1 cellular context compared by ENCODE assay signal in the genomic region with DNA sequence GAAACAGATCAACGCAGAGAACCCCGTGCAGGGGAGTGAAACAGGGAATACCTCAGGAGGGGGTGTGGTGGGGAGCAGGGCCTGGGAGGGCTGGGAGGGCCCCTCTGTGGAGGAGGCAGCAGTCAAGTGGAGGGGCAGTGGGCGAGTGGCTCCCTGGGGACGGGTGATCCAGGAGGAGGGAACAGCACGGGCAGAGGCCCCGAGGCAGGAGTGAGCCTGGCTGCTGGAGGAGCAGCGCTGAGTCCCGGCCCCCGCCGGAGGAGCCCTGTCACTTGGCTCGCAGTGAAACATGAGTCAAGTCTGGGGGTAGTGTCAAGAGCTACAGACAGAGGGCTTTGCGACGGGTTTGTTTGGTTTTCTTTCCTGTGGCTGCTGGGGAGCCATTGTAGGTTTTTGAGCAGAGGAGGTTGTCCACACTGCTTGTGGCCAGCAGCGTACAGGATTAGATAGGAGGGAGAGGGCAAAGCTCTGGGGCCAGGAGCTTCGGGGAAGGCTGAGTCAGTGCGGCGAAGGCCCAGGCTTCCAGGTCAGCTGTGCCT.
TF ChIP-seq lines count a peak whose summit lies in the region.

No MANE protein-coding gene starts in this region.

TF ChIP-seq in GM12878, 131 proteins besides CTCF, POLR2A, EP300 and RAD21 (continued from another document and continues in another):
- TF ChIP-seq, protein P1, sequence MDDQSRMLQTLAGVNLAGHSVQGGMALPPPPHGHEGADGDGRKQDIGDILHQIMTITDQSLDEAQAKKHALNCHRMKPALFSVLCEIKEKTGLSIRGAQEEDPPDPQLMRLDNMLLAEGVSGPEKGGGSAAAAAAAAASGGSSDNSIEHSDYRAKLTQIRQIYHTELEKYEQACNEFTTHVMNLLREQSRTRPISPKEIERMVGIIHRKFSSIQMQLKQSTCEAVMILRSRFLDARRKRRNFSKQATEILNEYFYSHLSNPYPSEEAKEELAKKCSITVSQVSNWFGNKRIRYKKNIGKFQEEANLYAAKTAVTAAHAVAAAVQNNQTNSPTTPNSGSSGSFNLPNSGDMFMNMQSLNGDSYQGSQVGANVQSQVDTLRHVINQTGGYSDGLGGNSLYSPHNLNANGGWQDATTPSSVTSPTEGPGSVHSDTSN (IDR thresholded peaks at IDR 0.05; ENCODE audit: insufficient replicate concordance, low read depth, low read length): peak; percentile 6
- TF ChIP-seq NRF1 (conservative IDR thresholded peaks at IDR 0.05; ENCODE audit: low read depth, low read length): no peak
- TF ChIP-seq ZNF24 (IDR thresholded peaks at IDR 0.05): no peak
- TF ChIP-seq PAX5 (IDR thresholded peaks at IDR 0.05; ENCODE audit: borderline replicate concordance, low read depth, low read length): no peak
- TF ChIP-seq ZNF217 (IDR thresholded peaks at IDR 0.05): no peak
- no peak for TF ChIP-seq STAT1 (conservative IDR thresholded peaks at IDR 0.05)
- TF ChIP-seq CBX5 (IDR thresholded peaks at IDR 0.05; ENCODE audit: low read depth): no peak
- TF ChIP-seq, protein P2, sequence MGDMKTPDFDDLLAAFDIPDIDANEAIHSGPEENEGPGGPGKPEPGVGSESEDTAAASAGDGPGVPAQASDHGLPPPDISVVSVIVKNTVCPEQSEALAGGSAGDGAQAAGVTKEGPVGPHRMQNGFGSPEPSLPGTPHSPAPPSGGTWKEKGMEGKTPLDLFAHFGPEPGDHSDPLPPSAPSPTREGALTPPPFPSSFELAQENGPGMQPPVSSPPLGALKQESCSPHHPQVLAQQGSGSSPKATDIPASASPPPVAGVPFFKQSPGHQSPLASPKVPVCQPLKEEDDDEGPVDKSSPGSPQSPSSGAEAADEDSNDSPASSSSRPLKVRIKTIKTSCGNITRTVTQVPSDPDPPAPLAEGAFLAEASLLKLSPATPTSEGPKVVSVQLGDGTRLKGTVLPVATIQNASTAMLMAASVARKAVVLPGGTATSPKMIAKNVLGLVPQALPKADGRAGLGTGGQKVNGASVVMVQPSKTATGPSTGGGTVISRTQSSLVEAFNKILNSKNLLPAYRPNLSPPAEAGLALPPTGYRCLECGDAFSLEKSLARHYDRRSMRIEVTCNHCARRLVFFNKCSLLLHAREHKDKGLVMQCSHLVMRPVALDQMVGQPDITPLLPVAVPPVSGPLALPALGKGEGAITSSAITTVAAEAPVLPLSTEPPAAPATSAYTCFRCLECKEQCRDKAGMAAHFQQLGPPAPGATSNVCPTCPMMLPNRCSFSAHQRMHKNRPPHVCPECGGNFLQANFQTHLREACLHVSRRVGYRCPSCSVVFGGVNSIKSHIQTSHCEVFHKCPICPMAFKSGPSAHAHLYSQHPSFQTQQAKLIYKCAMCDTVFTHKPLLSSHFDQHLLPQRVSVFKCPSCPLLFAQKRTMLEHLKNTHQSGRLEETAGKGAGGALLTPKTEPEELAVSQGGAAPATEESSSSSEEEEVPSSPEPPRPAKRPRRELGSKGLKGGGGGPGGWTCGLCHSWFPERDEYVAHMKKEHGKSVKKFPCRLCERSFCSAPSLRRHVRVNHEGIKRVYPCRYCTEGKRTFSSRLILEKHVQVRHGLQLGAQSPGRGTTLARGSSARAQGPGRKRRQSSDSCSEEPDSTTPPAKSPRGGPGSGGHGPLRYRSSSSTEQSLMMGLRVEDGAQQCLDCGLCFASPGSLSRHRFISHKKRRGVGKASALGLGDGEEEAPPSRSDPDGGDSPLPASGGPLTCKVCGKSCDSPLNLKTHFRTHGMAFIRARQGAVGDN (IDR thresholded peaks at IDR 0.05): 0 out of 2 replicates have a peak, but pooled peaks have one; percentile 10
- TF ChIP-seq, protein P3, sequence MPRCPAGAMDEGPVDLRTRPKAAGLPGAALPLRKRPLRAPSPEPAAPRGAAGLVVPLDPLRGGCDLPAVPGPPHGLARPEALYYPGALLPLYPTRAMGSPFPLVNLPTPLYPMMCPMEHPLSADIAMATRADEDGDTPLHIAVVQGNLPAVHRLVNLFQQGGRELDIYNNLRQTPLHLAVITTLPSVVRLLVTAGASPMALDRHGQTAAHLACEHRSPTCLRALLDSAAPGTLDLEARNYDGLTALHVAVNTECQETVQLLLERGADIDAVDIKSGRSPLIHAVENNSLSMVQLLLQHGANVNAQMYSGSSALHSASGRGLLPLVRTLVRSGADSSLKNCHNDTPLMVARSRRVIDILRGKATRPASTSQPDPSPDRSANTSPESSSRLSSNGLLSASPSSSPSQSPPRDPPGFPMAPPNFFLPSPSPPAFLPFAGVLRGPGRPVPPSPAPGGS (IDR thresholded peaks at IDR 0.05; ENCODE audit: borderline replicate concordance, insufficient read depth, low read depth, low read length, poor library complexity, severe bottlenecking): no peak
- TF ChIP-seq SIX5 (IDR thresholded peaks at IDR 0.05; ENCODE audit: low read depth, low read length, severe bottlenecking): no peak
- no peak for TF ChIP-seq ZBED1 (IDR thresholded peaks at IDR 0.05; ENCODE audit: borderline replicate concordance)
- TF ChIP-seq, protein P4, sequence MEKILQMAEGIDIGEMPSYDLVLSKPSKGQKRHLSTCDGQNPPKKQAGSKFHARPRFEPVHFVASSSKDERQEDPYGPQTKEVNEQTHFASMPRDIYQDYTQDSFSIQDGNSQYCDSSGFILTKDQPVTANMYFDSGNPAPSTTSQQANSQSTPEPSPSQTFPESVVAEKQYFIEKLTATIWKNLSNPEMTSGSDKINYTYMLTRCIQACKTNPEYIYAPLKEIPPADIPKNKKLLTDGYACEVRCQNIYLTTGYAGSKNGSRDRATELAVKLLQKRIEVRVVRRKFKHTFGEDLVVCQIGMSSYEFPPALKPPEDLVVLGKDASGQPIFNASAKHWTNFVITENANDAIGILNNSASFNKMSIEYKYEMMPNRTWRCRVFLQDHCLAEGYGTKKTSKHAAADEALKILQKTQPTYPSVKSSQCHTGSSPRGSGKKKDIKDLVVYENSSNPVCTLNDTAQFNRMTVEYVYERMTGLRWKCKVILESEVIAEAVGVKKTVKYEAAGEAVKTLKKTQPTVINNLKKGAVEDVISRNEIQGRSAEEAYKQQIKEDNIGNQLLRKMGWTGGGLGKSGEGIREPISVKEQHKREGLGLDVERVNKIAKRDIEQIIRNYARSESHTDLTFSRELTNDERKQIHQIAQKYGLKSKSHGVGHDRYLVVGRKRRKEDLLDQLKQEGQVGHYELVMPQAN (conservative IDR thresholded peaks at IDR 0.05): no peak
- TF ChIP-seq, protein P5, sequence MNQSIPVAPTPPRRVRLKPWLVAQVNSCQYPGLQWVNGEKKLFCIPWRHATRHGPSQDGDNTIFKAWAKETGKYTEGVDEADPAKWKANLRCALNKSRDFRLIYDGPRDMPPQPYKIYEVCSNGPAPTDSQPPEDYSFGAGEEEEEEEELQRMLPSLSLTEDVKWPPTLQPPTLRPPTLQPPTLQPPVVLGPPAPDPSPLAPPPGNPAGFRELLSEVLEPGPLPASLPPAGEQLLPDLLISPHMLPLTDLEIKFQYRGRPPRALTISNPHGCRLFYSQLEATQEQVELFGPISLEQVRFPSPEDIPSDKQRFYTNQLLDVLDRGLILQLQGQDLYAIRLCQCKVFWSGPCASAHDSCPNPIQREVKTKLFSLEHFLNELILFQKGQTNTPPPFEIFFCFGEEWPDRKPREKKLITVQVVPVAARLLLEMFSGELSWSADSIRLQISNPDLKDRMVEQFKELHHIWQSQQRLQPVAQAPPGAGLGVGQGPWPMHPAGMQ (IDR thresholded peaks at IDR 0.05; ENCODE audit: borderline replicate concordance): no peak
- TF ChIP-seq JUNB (IDR thresholded peaks at IDR 0.05): no peak
- TF ChIP-seq SMAD5 (IDR thresholded peaks at IDR 0.05; ENCODE audit: low read depth): no peak; the same call in 1 of the 2 replicates
- no peak for TF ChIP-seq MYB (IDR thresholded peaks at IDR 0.05; ENCODE audit: borderline replicate concordance, low read depth, low read length)
- no peak for TF ChIP-seq IKZF1 (conservative IDR thresholded peaks at IDR 0.05)
- no peak for TF ChIP-seq DPF2 (IDR thresholded peaks at IDR 0.05)
- TF ChIP-seq CHD2 (IDR thresholded peaks at IDR 0.05; ENCODE audit: borderline replicate concordance, low read depth, low read length): no peak
- TF ChIP-seq TCF12 (IDR thresholded peaks at IDR 0.05; ENCODE audit: low read depth, low read length): no peak
- TF ChIP-seq GATAD2B (conservative IDR thresholded peaks at IDR 0.05; ENCODE audit: low read depth): no peak
- 0 out of 2 replicates have a peak, but pooled peaks have one; percentile 3 for TF ChIP-seq JUND (IDR thresholded peaks at IDR 0.05; ENCODE audit: low read depth, low read length)
- TF ChIP-seq, protein P6, sequence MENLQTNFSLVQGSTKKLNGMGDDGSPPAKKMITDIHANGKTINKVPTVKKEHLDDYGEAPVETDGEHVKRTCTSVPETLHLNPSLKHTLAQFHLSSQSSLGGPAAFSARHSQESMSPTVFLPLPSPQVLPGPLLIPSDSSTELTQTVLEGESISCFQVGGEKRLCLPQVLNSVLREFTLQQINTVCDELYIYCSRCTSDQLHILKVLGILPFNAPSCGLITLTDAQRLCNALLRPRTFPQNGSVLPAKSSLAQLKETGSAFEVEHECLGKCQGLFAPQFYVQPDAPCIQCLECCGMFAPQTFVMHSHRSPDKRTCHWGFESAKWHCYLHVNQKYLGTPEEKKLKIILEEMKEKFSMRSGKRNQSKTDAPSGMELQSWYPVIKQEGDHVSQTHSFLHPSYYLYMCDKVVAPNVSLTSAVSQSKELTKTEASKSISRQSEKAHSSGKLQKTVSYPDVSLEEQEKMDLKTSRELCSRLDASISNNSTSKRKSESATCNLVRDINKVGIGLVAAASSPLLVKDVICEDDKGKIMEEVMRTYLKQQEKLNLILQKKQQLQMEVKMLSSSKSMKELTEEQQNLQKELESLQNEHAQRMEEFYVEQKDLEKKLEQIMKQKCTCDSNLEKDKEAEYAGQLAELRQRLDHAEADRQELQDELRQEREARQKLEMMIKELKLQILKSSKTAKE (IDR thresholded peaks at IDR 0.05; ENCODE audit: low read depth, poor library complexity, severe bottlenecking): no peak
- no peak for TF ChIP-seq NFXL1 (IDR thresholded peaks at IDR 0.05; ENCODE audit: borderline replicate concordance)
- TF ChIP-seq BHLHE40 (IDR thresholded peaks at IDR 0.05; ENCODE audit: borderline replicate concordance in 1 of 2, low read depth in 2 of 2, low read length in 1 of 2): no peak
- no peak for TF ChIP-seq FOXK2 (IDR thresholded peaks at IDR 0.05)
- no peak for TF ChIP-seq BACH1 (IDR thresholded peaks at IDR 0.05; ENCODE audit: borderline replicate concordance)
- no peak for TF ChIP-seq ETV6 (conservative IDR thresholded peaks at IDR 0.05 in 1 of 2, IDR thresholded peaks at IDR 0.05 in 1 of 2; ENCODE audit: borderline replicate concordance in 1 of 2, low read depth in 1 of 2)
- TF ChIP-seq HDGF (IDR thresholded peaks at IDR 0.05): no peak
- TF ChIP-seq EGR1 (IDR thresholded peaks at IDR 0.05; ENCODE audit: borderline replicate concordance in 1 of 2, low read depth in 2 of 2, low read length in 2 of 2): peak in 1 of 2 experiments; percentile 21; a peak in 1 of 3 replicates
- no peak for TF ChIP-seq CHD1 (IDR thresholded peaks at IDR 0.05; ENCODE audit: low read depth, low read length)
- TF ChIP-seq EZH2 (IDR thresholded peaks at IDR 0.05; ENCODE audit: borderline replicate concordance, control insufficient read depth, low read depth, low read length): no peak
- TF ChIP-seq, protein P7, sequence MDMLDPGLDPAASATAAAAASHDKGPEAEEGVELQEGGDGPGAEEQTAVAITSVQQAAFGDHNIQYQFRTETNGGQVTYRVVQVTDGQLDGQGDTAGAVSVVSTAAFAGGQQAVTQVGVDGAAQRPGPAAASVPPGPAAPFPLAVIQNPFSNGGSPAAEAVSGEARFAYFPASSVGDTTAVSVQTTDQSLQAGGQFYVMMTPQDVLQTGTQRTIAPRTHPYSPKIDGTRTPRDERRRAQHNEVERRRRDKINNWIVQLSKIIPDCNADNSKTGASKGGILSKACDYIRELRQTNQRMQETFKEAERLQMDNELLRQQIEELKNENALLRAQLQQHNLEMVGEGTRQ (IDR thresholded peaks at IDR 0.05; ENCODE audit: borderline replicate concordance, low read depth, low read length): no peak
- no peak for TF ChIP-seq KLF5 (IDR thresholded peaks at IDR 0.05; ENCODE audit: partially characterized antibody)
- no peak for TF ChIP-seq ZNF207 (IDR thresholded peaks at IDR 0.05; ENCODE audit: borderline replicate concordance)
- TF ChIP-seq MXI1 (IDR thresholded peaks at IDR 0.05; ENCODE audit: low read depth, low read length): no peak
- no peak for TF ChIP-seq RCOR1 (conservative IDR thresholded peaks at IDR 0.05; ENCODE audit: low read depth, low read length)
- TF ChIP-seq, protein P8, sequence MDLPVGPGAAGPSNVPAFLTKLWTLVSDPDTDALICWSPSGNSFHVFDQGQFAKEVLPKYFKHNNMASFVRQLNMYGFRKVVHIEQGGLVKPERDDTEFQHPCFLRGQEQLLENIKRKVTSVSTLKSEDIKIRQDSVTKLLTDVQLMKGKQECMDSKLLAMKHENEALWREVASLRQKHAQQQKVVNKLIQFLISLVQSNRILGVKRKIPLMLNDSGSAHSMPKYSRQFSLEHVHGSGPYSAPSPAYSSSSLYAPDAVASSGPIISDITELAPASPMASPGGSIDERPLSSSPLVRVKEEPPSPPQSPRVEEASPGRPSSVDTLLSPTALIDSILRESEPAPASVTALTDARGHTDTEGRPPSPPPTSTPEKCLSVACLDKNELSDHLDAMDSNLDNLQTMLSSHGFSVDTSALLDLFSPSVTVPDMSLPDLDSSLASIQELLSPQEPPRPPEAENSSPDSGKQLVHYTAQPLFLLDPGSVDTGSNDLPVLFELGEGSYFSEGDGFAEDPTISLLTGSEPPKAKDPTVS (IDR thresholded peaks at IDR 0.05; ENCODE audit: low read depth, low read length): no peak
- TF ChIP-seq RB1 (IDR thresholded peaks at IDR 0.05; ENCODE audit: borderline replicate concordance): no peak
- no peak for TF ChIP-seq SPI1 (IDR thresholded peaks at IDR 0.05; ENCODE audit: borderline replicate concordance, insufficient read depth, low read depth, low read length)
- TF ChIP-seq, protein P9, sequence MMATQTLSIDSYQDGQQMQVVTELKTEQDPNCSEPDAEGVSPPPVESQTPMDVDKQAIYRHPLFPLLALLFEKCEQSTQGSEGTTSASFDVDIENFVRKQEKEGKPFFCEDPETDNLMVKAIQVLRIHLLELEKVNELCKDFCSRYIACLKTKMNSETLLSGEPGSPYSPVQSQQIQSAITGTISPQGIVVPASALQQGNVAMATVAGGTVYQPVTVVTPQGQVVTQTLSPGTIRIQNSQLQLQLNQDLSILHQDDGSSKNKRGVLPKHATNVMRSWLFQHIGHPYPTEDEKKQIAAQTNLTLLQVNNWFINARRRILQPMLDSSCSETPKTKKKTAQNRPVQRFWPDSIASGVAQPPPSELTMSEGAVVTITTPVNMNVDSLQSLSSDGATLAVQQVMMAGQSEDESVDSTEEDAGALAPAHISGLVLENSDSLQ (IDR thresholded peaks at IDR 0.05): no peak
- no peak for TF ChIP-seq MEF2B (IDR thresholded peaks at IDR 0.05; ENCODE audit: partially characterized antibody, poor library complexity, severe bottlenecking)
- TF ChIP-seq RFX5 (IDR thresholded peaks at IDR 0.05; ENCODE audit: low read depth, low read length): 0 out of 2 replicates have a peak, but pooled peaks have one; percentile 14
- no peak for TF ChIP-seq YBX1 (IDR thresholded peaks at IDR 0.05)
- TF ChIP-seq BCL11A (IDR thresholded peaks at IDR 0.05; ENCODE audit: low read depth, low read length): no peak
- no peak for TF ChIP-seq GABPA (IDR thresholded peaks at IDR 0.05; ENCODE audit: low read depth)
- no peak for TF ChIP-seq PAX8 (IDR thresholded peaks at IDR 0.05)
- TF ChIP-seq SUZ12 (IDR thresholded peaks at IDR 0.05; ENCODE audit: unreplicated experiment): no peak
- TF ChIP-seq LARP7 (IDR thresholded peaks at IDR 0.05): no peak
